In genomic region chr5:146541956-146542849, GRCh38 we compare ENCODE assay signal across 8 cellular contexts. TPM values are rescaled to one million over a fixed set of nuclear protein-coding genes. Genes with fewer than 3 reads are reported as not detected.
A peak's percentile ranks its signal among the peaks of the same experiment; 100 is the strongest.
DNase-seq lines count a peak whose midpoint lies in the region; ATAC-seq, FAIRE-seq and TF ChIP-seq lines count a peak whose summit lies in the region.

No MANE protein-coding gene starts in this region.

- no peak for TF ChIP-seq POLR2A in H54 (IDR thresholded peaks at IDR 0.05; ENCODE audit: low read depth, low read length)

- in situ Hi-C loops in SK-MEL-5 (cut with HindIII; ENCODE audit: low pct_unique_long_range_greater_than_20kb, low sequenced_read_pairs), result no loop called here

- peak; percentile 91 for ATAC-seq in Right ventricle myocardium superior (ENCODE audit: poor library complexity)

- DNase-seq in GM10266 (ENCODE audit: extremely low spot score) (peak; percentile 54), H54 (ENCODE audit: insufficient read length, low spot score) (peak; percentile 85), LoVo (ENCODE audit: low spot score) (peak; percentile 75), SK-MEL-5 (ENCODE audit: low read depth, low spot score) (peak; percentile 77), Right ventricle myocardium superior (peak; percentile 77), renal cortical epithelial cell (ENCODE audit: low read depth) (peak; percentile 55), mesenteric fat pad (ENCODE audit: low spot score) (no peak)
- DNase-seq in activated naive CD4-positive, alpha-beta T cell treated with Interleukin-2 at 50 U/mL for 16 hours, result peak; percentile 70

- FAIRE-seq in H54 (lab: Jason Lieb, UNC), result peak; percentile 65

- TF ChIP-seq CTCF in GM10266 (IDR thresholded peaks at IDR 0.05; ENCODE audit: control insufficient read depth, insufficient read depth, low read depth, missing control alignments), result peak; percentile 87

- intact Hi-C loops in Right ventricle myocardium superior (cut with DNase I), result loop anchor here (5.0 kb wide), 1 partner anchor 425 kb away; no protein-coding TSS in a partner anchor

RNA-seq across cellular contexts. Expression of gene GPR151, which starts 26.2 kb away (rescaled TPM):
- total RNA-seq in SK-MEL-5 (2014; rRNA removed; shearing (Covaris generic)), result not detected in 2 replicates
- polyA plus RNA-seq in SK-MEL-5 (2015; cell fraction: cytosol; rRNA removed), result not detected in 2 replicates
- polyA plus RNA-seq in SK-MEL-5 (2015; cell fraction: nucleus; rRNA removed), result not detected in 2 replicates
- total RNA-seq in Right ventricle myocardium superior, result not detected
- total RNA-seq in renal cortical epithelial cell, result not detected in 2 replicates
- total RNA-seq in mesenteric fat pad, result not detected
